2 cellular contexts compared by ENCODE assay signal in genomic region chr2:22946553-22946952, GRCh38.
A peak's percentile ranks its signal among the peaks of the same experiment; 100 is the strongest.
TF ChIP-seq lines count a peak whose summit lies in the region.

No MANE protein-coding gene starts in this region.

TF ChIP-seq in GM23338, 12 proteins besides CTCF, POLR2A, EP300 and RAD21 (continued from another document):
- peak; percentile 66; the same call in 1 of the 2 replicates for TF ChIP-seq ZNF462 (CRISPR knock-in tag; IDR thresholded peaks at IDR 0.05)
TF ChIP-seq in GM23338: peak in this region for 1.

TF ChIP-seq in SK-N-SH, 30 proteins besides CTCF, POLR2A, EP300 and RAD21 (continued from another document):
- no peak for TF ChIP-seq ZBTB33 (IDR thresholded peaks at IDR 0.05; ENCODE audit: borderline replicate concordance, low read depth)
- TF ChIP-seq EZH2phosphoT487 (IDR thresholded peaks at IDR 0.05; ENCODE audit: borderline replicate concordance, low read depth), result no peak
- no peak for TF ChIP-seq REST (IDR thresholded peaks at IDR 0.05; ENCODE audit: low read depth, low read length)
